Comparison of ENCODE assay signal across 32 cellular contexts in genomic region chr18:13431886-13432285, GRCh38.
"Had no signal": no experiment of that assay in that cellular context is flagged by ENCODE, and none has a peak within 500 bp of the region (broad histone marks: within the 10 kb centered on the region; RNA-seq: fewer than 3 reads in every experiment).

No MANE protein-coding gene starts in this region.

- H3K9me3 ChIP-seq: Peyer's patch, SJSA1, SK-N-SH had no signal

- H3K27ac ChIP-seq: brain microvascular endothelial cell, Peyer's patch, SJSA1, WERI-Rb-1 had no signal

- H3K36me3 ChIP-seq: brain microvascular endothelial cell, Peyer's patch, SJSA1, WERI-Rb-1 had no signal

- DNase-seq: activated CD4-positive, alpha-beta memory T cell treated with anti-CD3 and anti-CD28 coated beads, Interleukin-2, amount 10 ng/mL, durations not matched to agents 7 days and 5 days; activated CD4-positive, alpha-beta T cell treated with anti-CD3 and anti-CD28 coated beads for 1 hour; activated CD4-positive, alpha-beta T cell treated with anti-CD3 and anti-CD28 coated beads for 48 hours; activated CD4-positive, CD25-positive, alpha-beta regulatory T cell; activated CD8-positive, alpha-beta memory T cell treated with anti-CD3 and anti-CD28 coated beads for 24 hours; activated CD8-positive, alpha-beta memory T cell treated with anti-CD3 and anti-CD28 coated beads, Interleukin-2, amount 10 ng/mL, durations not matched to agents 7 days and 5 days; activated CD8-positive, alpha-beta memory T cell treated with anti-CD3 and anti-CD28 coated beads, Interleukin-2, amount 50 U/mL, for 48 hours; activated effector memory CD4-positive, alpha-beta T cell treated with Interleukin-2 at 50 U/mL for 16 hours; activated naive CD4-positive, alpha-beta T cell treated with anti-CD3 and anti-CD28 coated beads, Interleukin-2, amount 10 ng/mL, durations not matched to agents 7 days and 5 days; activated naive CD8-positive, alpha-beta T cell treated with anti-CD3 and anti-CD28 coated beads, Interleukin-2, amount 50 U/mL, for 24 hours; activated T-cell treated with anti-CD3 and anti-CD28 coated beads, Interleukin-2, amount 50 U/mL, for 48 hours; anterior cingulate cortex; brain microvascular endothelial cell; central memory CD4-positive, alpha-beta T cell; NCI-H1048; NCI-H1105 treated with DMSO at 0.1 percent for 48 hours; NCI-H1436; NCI-H1694; NCI-H1930; NCI-H2081 treated with DMSO at 0.1 percent for 48 hours; NCI-H345; NCI-H524 treated with DMSO at 0.1 percent for 48 hours; NK-92 treated with Interleukin-12 subunit alpha and Interleukin-12 subunit beta, amount 100 ng/mL, for 24 hours; PC-3; Peyer's patch; RPMI8226; SHP77 treated with DMSO at 0.1 percent for 48 hours; SK-N-SH; T1000; WERI-Rb-1 had no signal

- ATAC-seq: activated CD8-positive, alpha-beta memory T cell treated with anti-CD3 and anti-CD28 coated beads, Interleukin-2, amount 10 ng/mL, durations not matched to agents 7 days and 5 days; activated naive CD8-positive, alpha-beta T cell treated with anti-CD3 and anti-CD28 coated beads, Interleukin-2, amount 50 U/mL, for 24 hours; K562; PC-3 had no signal

- H3K4me1 ChIP-seq: Peyer's patch had no signal

- H3K4me3 ChIP-seq: K562, Peyer's patch, SJSA1 had no signal

- H3K27me3 ChIP-seq: brain microvascular endothelial cell, Peyer's patch, SJSA1 had no signal
